ENCODE assay signal across 8 cellular contexts in genomic region chr10:32190890-32191491, GRCh38.
DNase-seq lines count a peak whose midpoint lies in the region; ATAC-seq, FAIRE-seq and TF ChIP-seq lines count a peak whose summit lies in the region.

No MANE protein-coding gene starts in this region.

- no peak overlapping the region for H3K9ac ChIP-seq in DND-41 (ENCODE audit: low read depth, low read length)

- no peaks in the 10 kb centered on the region for H3K79me2 ChIP-seq in DND-41 (ENCODE audit: insufficient read depth, low read length)

- intact Hi-C loops in ascending aorta (cut with DNase I) = loop anchor here (2.0 to 5.0 kb wide), 3 partner anchors 54 to 176 kb away; partner anchors contain the start of gene EPC1

- no peak for FAIRE-seq in urothelium cell line (lab: Jason Lieb, UNC)

- H3K4me1 ChIP-seq in DND-41 (ENCODE audit: insufficient read depth, low read length) = no peaks in the 10 kb centered on the region
- H3K4me1 ChIP-seq in ascending aorta = no peaks in the 10 kb centered on the region

- H3K27ac ChIP-seq in DND-41 (ENCODE audit: low read length) (no peak overlapping the region), ascending aorta (no peak overlapping the region)

- peak overlapping the region; percentile 65; the same call in 1 of the 2 replicates for H2AFZ ChIP-seq in DND-41 (ENCODE audit: low read depth, low read length)

- H3K9me3 ChIP-seq in DND-41 (ENCODE audit: insufficient read depth, low read length, severe bottlenecking) (no peaks in the 10 kb centered on the region), ascending aorta (no peaks in the 10 kb centered on the region)

- no peak overlapping the region for H3K4me2 ChIP-seq in DND-41 (ENCODE audit: insufficient read depth, low read length)

- H4K20me1 ChIP-seq in DND-41 (ENCODE audit: insufficient read depth, low read length) = no peaks in the 10 kb centered on the region

- ATAC-seq in DND-41 (ENCODE audit: insufficient read depth, low read depth) = peak; percentile 59; the same call in 1 of the 3 replicates
- ATAC-seq in GM19455 (IDR thresholded peaks at IDR 0.05; ENCODE audit: unreplicated experiment) = peak; percentile 50

- TF ChIP-seq CTCF in DND-41 (IDR thresholded peaks at IDR 0.05; ENCODE audit: borderline replicate concordance, extremely low read depth, low read length, poor library complexity, severe bottlenecking) (peak; percentile 75), ascending aorta (IDR thresholded peaks at IDR 0.05) (peak; percentile 62 to 74 (median 69))

- H3K27me3 ChIP-seq in DND-41 (ENCODE audit: insufficient read depth, low read length, poor library complexity) (no peaks in the 10 kb centered on the region), ascending aorta (no peaks in the 10 kb centered on the region)

- H3K36me3 ChIP-seq in DND-41 (ENCODE audit: insufficient read depth, low read length) = no peaks in the 10 kb centered on the region
- H3K36me3 ChIP-seq in ascending aorta = no peaks in the 10 kb centered on the region

- H3K4me3 ChIP-seq in DND-41 (ENCODE audit: low read depth in 1 of 2, low read length in 2 of 2) = no peak overlapping the region
- H3K4me3 ChIP-seq in ascending aorta = no peak overlapping the region

- no peak for DNase-seq in DND-41
- DNase-seq in M059J (ENCODE audit: low read depth) = peak; percentile 29
- no peak for DNase-seq in ascending aorta (ENCODE audit: low spot score in 2 of 2)
- DNase-seq in kidney glomerular epithelial cell (lab: John Stamatoyannopoulos, UW) = peak; percentile 13
- DNase-seq in urothelium cell line (ENCODE audit: low spot score) = peak; percentile 26
- no peak for DNase-seq in effector CD4-positive, alpha-beta T cell
- no peak for DNase-seq in T1000 (lab: John Stamatoyannopoulos, UW)

Comparison
In these comparisons a context has a peak if more than half of its experiments do, and no peak if none do; other contexts are left out.
1. DNase-seq: peak in M059J (single experiment), kidney glomerular epithelial cell (single experiment) and urothelium cell line (single experiment); none in DND-41 (single experiment), ascending aorta (0 of 2), effector CD4-positive, alpha-beta T cell (single experiment) and T1000 (single experiment).